Comparison of ENCODE assay signal across 14 cellular contexts in the genomic region with DNA sequence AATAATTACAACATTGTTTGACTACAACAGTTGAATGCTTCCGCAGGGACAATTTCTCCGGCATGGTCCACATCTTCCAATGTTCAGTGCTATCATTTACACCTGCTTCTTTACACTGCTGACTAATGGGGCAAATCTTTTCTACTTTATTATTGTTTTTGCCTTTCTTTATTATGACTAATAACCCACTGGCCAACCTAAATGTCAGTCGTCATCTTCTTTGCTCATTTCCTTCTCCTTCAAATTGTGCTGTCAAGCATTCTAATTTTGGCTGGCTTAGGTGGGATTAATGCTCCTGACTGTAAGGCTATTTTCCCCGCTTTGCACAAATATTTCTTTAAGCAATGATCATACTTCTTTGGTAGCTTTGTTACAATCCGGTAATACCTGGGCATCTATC.
DNase-seq lines count a peak whose midpoint lies in the region; ATAC-seq, FAIRE-seq and TF ChIP-seq lines count a peak whose summit lies in the region.
"Had no signal": no experiment of that assay in that cellular context is flagged by ENCODE, and none has a peak within 500 bp of the region (broad histone marks: within the 10 kb centered on the region; RNA-seq: fewer than 3 reads in every experiment).

No MANE protein-coding gene starts in this region.

- peak; percentile 37 for DNase-seq in EH (ENCODE audit: low read depth)
- no peak for DNase-seq in RWPE2 (ENCODE audit: low spot score)
- no peak for DNase-seq in epithelial cell of prostate (ENCODE audit: low read depth, low spot score)
- DNase-seq in non-pigmented ciliary epithelial cell (ENCODE audit: low read depth), result peak; percentile 51
- DNase-seq in DMS153 (lab: John Stamatoyannopoulos, UW), result no peak
- no peak for DNase-seq in HTR-8/SVneo (ENCODE audit: insufficient read length, low spot score)
- DNase-seq in thyroid gland, result no peak
- DNase-seq: activated CD4-positive, alpha-beta memory T cell treated with anti-CD3 and anti-CD28 coated beads, Interleukin-2, amount 10 ng/mL, durations not matched to agents 7 days and 5 days; activated gamma-delta T cell; NCI-H2171 had no signal

- H3K4me3 ChIP-seq in RWPE2 (ENCODE audit: severe bottlenecking) (no peak overlapping the region), thyroid gland (replicated peaks in 1 of 3) (no peak overlapping the region)
- H3K4me3 ChIP-seq: gastrocnemius medialis had no signal

- H3K27ac ChIP-seq in RWPE2 (ENCODE audit: poor library complexity, severe bottlenecking), result peak overlapping the region; percentile 89
- H3K27ac ChIP-seq in epithelial cell of prostate, result peak overlapping the region; percentile 97
- H3K27ac ChIP-seq in thyroid gland, result no peak overlapping the region

- 84 to 86% methylated on average over 5 of the region's 5 CpGs for WGBS in thyroid gland, 2 donors

- TF ChIP-seq POLR2A in thyroid gland (IDR thresholded peaks at IDR 0.05), result no peak

- FAIRE-seq in HTR-8/SVneo (lab: Jason Lieb, UNC), result no peak
- FAIRE-seq: colon, G401.6 had no signal

- TF ChIP-seq CTCF in RWPE2 (IDR thresholded peaks at IDR 0.05; ENCODE audit: poor library complexity, severe bottlenecking), result no peak
- no peak for TF ChIP-seq CTCF in thyroid gland (IDR thresholded peaks at IDR 0.05)

- ATAC-seq in RWPE2 (ENCODE audit: low read depth) (peak; percentile 43), GM18858 (IDR thresholded peaks at IDR 0.05; ENCODE audit: unreplicated experiment) (no peak)

- H3K36me3 ChIP-seq in RWPE2 (ENCODE audit: low read depth) (no peaks in the 10 kb centered on the region), thyroid gland (no peaks in the 10 kb centered on the region)
- H3K36me3 ChIP-seq: gastrocnemius medialis had no signal

- H3K9me3 ChIP-seq in RWPE2 (ENCODE audit: severe bottlenecking) (peaks cover 2% of the 10 kb centered on the region), thyroid gland (no peaks in the 10 kb centered on the region)
- H3K9me3 ChIP-seq: gastrocnemius medialis had no signal

- H3K27me3 ChIP-seq in RWPE2 (ENCODE audit: insufficient read depth, poor library complexity, severe bottlenecking) (no peaks in the 10 kb centered on the region), thyroid gland (no peaks in the 10 kb centered on the region)
- H3K27me3 ChIP-seq: gastrocnemius medialis had no signal

- H3K4me1 ChIP-seq in RWPE2 (ENCODE audit: insufficient read depth, poor library complexity, severe bottlenecking) (peaks cover 50% of the 10 kb centered on the region), thyroid gland (peaks cover 0 to 21% of the 10 kb centered on the region in 2 donors)

- intact Hi-C loops in thyroid gland (cut with DNase I), result no loop called here

Comparison
In these comparisons a context has a peak if more than half of its experiments do, and no peak if none do; other contexts are left out.
1. DNase-seq: peak in EH (single experiment) and non-pigmented ciliary epithelial cell (single experiment); none in RWPE2 (single experiment), epithelial cell of prostate (single experiment), DMS153 (single experiment), HTR-8/SVneo (single experiment) and thyroid gland (0 of 2).
2. H3K27ac ChIP-seq: peak in RWPE2 (single experiment) and epithelial cell of prostate (single experiment); none in thyroid gland (0 of 3).